ENCODE assay signal across 1 cellular context in genomic region chr1:161071886-161072371, GRCh38.
TF ChIP-seq lines count a peak whose summit lies in the region.

No MANE protein-coding gene starts in this region.

TF ChIP-seq in HepG2, 621 proteins besides CTCF, POLR2A, EP300 and RAD21 (continued from another document):
- peak; percentile 20; the same call in 1 of the 2 replicates for TF ChIP-seq UBTF (CRISPR knock-in tag; IDR thresholded peaks at IDR 0.05)
- TF ChIP-seq KLF6 (CRISPR knock-in tag; IDR thresholded peaks at IDR 0.05), result no peak
- TF ChIP-seq ZNF205 (CRISPR knock-in tag; IDR thresholded peaks at IDR 0.05), result no peak
- TF ChIP-seq PPARG (CRISPR knock-in tag; conservative IDR thresholded peaks at IDR 0.05), result no peak; the same call in 1 of the 2 replicates
- no peak for TF ChIP-seq FOXA1 (IDR thresholded peaks at IDR 0.05)
- TF ChIP-seq FOXA1 (CRISPR knock-in tag; IDR thresholded peaks at IDR 0.05), result 0 out of 2 replicates have a peak, but pooled peaks have one; percentile 40
- TF ChIP-seq ZFP36 (IDR thresholded peaks at IDR 0.05; ENCODE audit: borderline replicate concordance, low read depth, low read length, partially characterized antibody), result no peak
- no peak for TF ChIP-seq ZSCAN29 (CRISPR knock-in tag; conservative IDR thresholded peaks at IDR 0.05)
- no peak for TF ChIP-seq ZNF841 (CRISPR knock-in tag; IDR thresholded peaks at IDR 0.05; ENCODE audit: borderline replicate concordance)
- 0 out of 2 replicates have a peak, but pooled peaks have one; percentile 25 for TF ChIP-seq ZNF609 (CRISPR knock-in tag; IDR thresholded peaks at IDR 0.05; ENCODE audit: borderline replicate concordance)
- TF ChIP-seq ZXDC (CRISPR knock-in tag; IDR thresholded peaks at IDR 0.05), result no peak
TF ChIP-seq in HepG2: peak in this region for 21.
